ENCODE assay signal across 17 cellular contexts in the genomic region with DNA sequence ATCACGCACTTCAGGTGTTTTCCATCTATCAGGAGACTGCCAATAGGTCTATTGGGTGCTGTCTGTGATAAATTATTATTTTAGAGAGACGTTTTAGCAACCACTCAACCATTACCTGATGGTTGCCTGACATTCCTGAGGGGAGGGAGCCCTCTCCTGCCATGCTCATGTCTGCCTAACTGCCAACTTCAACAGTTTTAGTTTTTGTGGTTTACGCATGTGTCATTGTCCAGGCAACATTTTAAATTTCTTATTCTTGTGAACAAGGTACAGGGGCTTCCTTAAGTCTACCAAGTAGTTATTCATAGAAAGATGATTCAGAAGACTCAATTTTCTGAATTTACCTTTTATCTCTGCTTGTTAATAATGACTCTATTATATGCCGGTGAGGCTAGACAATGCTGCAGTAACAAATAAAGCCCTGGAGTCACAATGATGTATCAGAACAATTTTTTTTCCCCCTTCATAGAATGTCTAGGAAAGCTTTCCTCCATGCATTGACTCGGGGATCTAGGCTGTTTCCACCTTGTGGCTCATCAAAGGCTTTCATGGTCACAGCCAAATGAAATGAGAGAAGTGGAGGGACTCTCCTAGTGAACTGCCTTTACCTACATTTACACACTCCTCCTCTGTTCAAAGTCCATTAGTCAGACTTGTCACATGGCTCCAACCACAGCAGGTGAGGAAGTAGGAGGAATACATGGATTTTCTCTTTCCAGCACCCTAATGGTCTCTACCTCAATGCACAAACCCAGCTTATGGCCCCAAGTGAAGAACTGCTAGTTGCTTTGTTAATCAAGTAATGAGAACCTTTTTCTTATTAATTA.
DNase-seq lines count a peak whose midpoint lies in the region; ATAC-seq, FAIRE-seq and TF ChIP-seq lines count a peak whose summit lies in the region.
"Had no signal": no experiment of that assay in that cellular context is flagged by ENCODE, and none has a peak within 500 bp of the region (broad histone marks: within the 10 kb centered on the region; RNA-seq: fewer than 3 reads in every experiment).

No MANE protein-coding gene starts in this region.

- H3K79me2 ChIP-seq in PC-3 (ENCODE audit: low read length), result no peaks in the 10 kb centered on the region

- H4K20me1 ChIP-seq in PC-3 (ENCODE audit: low read length), result no peaks in the 10 kb centered on the region

- intact Hi-C loops in PC-3 (cut with micrococcal nuclease), result no loop called here
- intact Hi-C loops in ovary (cut with DNase I), result no loop called here
- intact Hi-C loops in posterior vena cava (cut with DNase I), result loop anchor here in 1 of 2 donors (10.0 kb wide), 1 partner anchor 338 kb away; no protein-coding TSS in a partner anchor

- POLR2A ChIA-PET in PC-3 (lab: Charles Lee; ENCODE audit: unreplicated experiment), result no interaction called here

- H3K27ac ChIP-seq in PC-3 (ENCODE audit: low read length) (no peak overlapping the region), small intestine (ENCODE audit: low read depth in 1 of 2, low read length in 1 of 2) (peak overlapping the region in 1 of 2 donors; percentile 41), ovary (no peak overlapping the region), tibial nerve (no peak overlapping the region)

- H3K4me2 ChIP-seq in PC-3 (ENCODE audit: low read length), result no peak overlapping the region

- no TSS peak for BruUV-seq in PC-3 (replicated peaks; lab: Mats Ljungman, UMichigan)

- H3K9ac ChIP-seq in PC-3 (ENCODE audit: low read length), result no peak overlapping the region

- 0 out of 2 replicates have a peak, but pooled peaks cover 1% of the 10 kb centered on the region for H3K4me1 ChIP-seq in PC-3 (ENCODE audit: insufficient read depth, low read length)
- H3K4me1 ChIP-seq in small intestine (ENCODE audit: control insufficient read depth in 2 of 2, insufficient read depth in 1 of 2, low read depth in 1 of 2, low read length in 1 of 2), result peaks cover 0 to 11% of the 10 kb centered on the region in 2 donors
- H3K4me1 ChIP-seq in ovary (ENCODE audit: insufficient read depth), result no peaks in the 10 kb centered on the region
- no peaks in the 10 kb centered on the region for H3K4me1 ChIP-seq in tibial nerve
- H3K4me1 ChIP-seq: HAP-1 had no signal

- WGBS in small intestine, 3 donors, result 80 to 83% (median 82%) methylated on average over 5 of the region's 5 CpGs
- WGBS in ovary, 3 donors, result 84 to 87% (median 86%) methylated on average over 5 of the region's 5 CpGs
- 88 to 90% methylated on average over 5 of the region's 5 CpGs for WGBS in tibial nerve, 2 donors

- TF ChIP-seq POLR2A in ovary (IDR thresholded peaks at IDR 0.05) (no peak), tibial nerve (IDR thresholded peaks at IDR 0.05) (no peak)

- TF ChIP-seq CTCF in PC-3 (conservative IDR thresholded peaks at IDR 0.05; ENCODE audit: low read depth, low read length), result no peak
- no peak for TF ChIP-seq CTCF in ovary (IDR thresholded peaks at IDR 0.05)
- TF ChIP-seq CTCF in tibial nerve (IDR thresholded peaks at IDR 0.05), result no peak

- no peak overlapping the region for H2AFZ ChIP-seq in PC-3 (ENCODE audit: low read length)

- ATAC-seq in PC-3, result no peak

- peak; percentile 65 for DNase-seq in DMS53 treated with DMSO at 0.1 percent for 48 hours (lab: John Stamatoyannopoulos, UW; ENCODE audit: unreplicated experiment)
- peak; percentile 38 for DNase-seq in PC-3
- DNase-seq in kidney tubule cell (ENCODE audit: low spot score), result peak; percentile 82
- peak; percentile 89 for DNase-seq in small intestine
- no peak for DNase-seq in ovary
- no peak for DNase-seq in posterior vena cava (ENCODE audit: low spot score)
- no peak for DNase-seq in tibial nerve (ENCODE audit: low spot score in 2 of 2)
- DNase-seq: CD8-positive, alpha-beta memory T cell; DMS 273 treated with DMSO at 0.1 percent for 48 hours; KBM-7; MM.1S; NCI-H1417; NCI-H1930; NCI-H2171 treated with DMSO at 0.1 percent for 48 hours; NCI-H774; RPMI8226 had no signal

- no peak for TF ChIP-seq EP300 in ovary (IDR thresholded peaks at IDR 0.05)
- TF ChIP-seq EP300 in tibial nerve (IDR thresholded peaks at IDR 0.05), result no peak

- H3F3A ChIP-seq in PC-3 (ENCODE audit: low read length, unreplicated experiment), result no peaks in the 10 kb centered on the region

- H3K9me2 ChIP-seq in PC-3 (replicated peaks; ENCODE audit: low read length), result no peaks in the 10 kb centered on the region

- H3K9me3 ChIP-seq in PC-3 (ENCODE audit: low read length) (no peaks in the 10 kb centered on the region), small intestine (ENCODE audit: control insufficient read depth, low read depth) (no peaks in the 10 kb centered on the region), ovary (no peaks in the 10 kb centered on the region), tibial nerve (peaks cover 0 to 14% (median 0%) of the 10 kb centered on the region in 4 donors)
- H3K9me3 ChIP-seq: HAP-1 had no signal

- CTCF ChIA-PET in PC-3 (lab: Charles Lee), result no interaction called here

- H3K36me3 ChIP-seq in PC-3 (ENCODE audit: low read depth, low read length) (no peaks in the 10 kb centered on the region), small intestine (ENCODE audit: control insufficient read depth in 2 of 2, insufficient read depth in 2 of 2, low read length in 2 of 2) (no peaks in the 10 kb centered on the region), ovary (no peaks in the 10 kb centered on the region), tibial nerve (no peaks in the 10 kb centered on the region)
- H3K36me3 ChIP-seq: HAP-1 had no signal

- H3K27me3 ChIP-seq in PC-3 (ENCODE audit: low read length), result no peaks in the 10 kb centered on the region
- H3K27me3 ChIP-seq in small intestine (ENCODE audit: control insufficient read depth in 2 of 2, insufficient read depth in 2 of 2, low read length in 2 of 2), result no peaks in the 10 kb centered on the region
- H3K27me3 ChIP-seq in ovary, result no peaks in the 10 kb centered on the region
- no peaks in the 10 kb centered on the region for H3K27me3 ChIP-seq in tibial nerve

- H3K4me3 ChIP-seq in PC-3 (ENCODE audit: low read length) (no peak overlapping the region), small intestine (ENCODE audit: low read depth in 1 of 2, low read length in 2 of 2) (no peak overlapping the region), ovary (no peak overlapping the region), tibial nerve (no peak overlapping the region)
- H3K4me3 ChIP-seq: HAP-1 had no signal

- no peak for FAIRE-seq in small intestine (lab: Jason Lieb, UNC)

Comparison
In these comparisons a context has a peak if more than half of its experiments do, and no peak if none do; other contexts are left out.
1. DNase-seq: peak in DMS53 treated with DMSO at 0.1 percent for 48 hours (single experiment), PC-3 (single experiment), kidney tubule cell (single experiment) and small intestine (single experiment); none in ovary (0 of 5), posterior vena cava (single experiment) and tibial nerve (0 of 2).